ENCODE assay signal across 19 cellular contexts in the genomic region with DNA sequence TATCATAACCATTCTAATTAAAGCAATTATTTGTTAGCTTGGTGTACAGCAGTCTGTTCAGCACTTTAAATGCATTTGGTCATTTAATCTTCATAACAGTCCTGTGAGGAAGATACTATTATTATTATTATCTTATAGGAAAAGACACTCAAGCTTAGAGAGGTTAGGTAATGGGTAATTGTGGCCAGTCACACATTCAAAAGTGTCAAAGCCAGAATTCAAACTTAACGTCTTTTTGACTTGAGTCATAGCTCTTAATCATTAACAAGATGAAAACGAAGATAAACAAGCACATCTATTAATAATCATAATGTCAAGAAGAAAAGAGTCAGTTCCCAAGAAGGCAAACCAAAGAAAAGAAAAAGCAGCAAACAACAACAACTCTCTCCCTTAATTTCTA.
DNase-seq lines count a peak whose midpoint lies in the region; ATAC-seq lines count a peak whose summit lies in the region.
"Had no signal": no experiment of that assay in that cellular context is flagged by ENCODE, and none has a peak within 500 bp of the region (broad histone marks: within the 10 kb centered on the region; RNA-seq: fewer than 3 reads in every experiment).

No MANE protein-coding gene starts in this region.

- H3K4me3 ChIP-seq in neuronal stem cell (ENCODE audit: low read length in 2 of 2), result no peak overlapping the region
- H3K4me3 ChIP-seq: BLaER1 treated with 17β-estradiol and CSF1 and Interleukin-3, amounts not matched to agents 10 nM and 100 nM had no signal

- no peaks in the 10 kb centered on the region for H3K9me3 Mint-ChIP-seq in central memory CD8-positive, alpha-beta T cell

- H3K4me1 ChIP-seq in neuronal stem cell (ENCODE audit: control insufficient read depth in 2 of 2, insufficient read depth in 1 of 2, low read depth in 1 of 2, low read length in 2 of 2), result peaks cover 0 to 1% of the 10 kb centered on the region in 2 donors
- H3K4me1 ChIP-seq: BLaER1 treated with 17β-estradiol and CSF1 and Interleukin-3, amounts not matched to agents 10 nM and 100 nM had no signal

- H3K4ac ChIP-seq in neuronal stem cell (ENCODE audit: low read length), result no peak overlapping the region

- WGBS in neuronal stem cell (ENCODE audit: extremely low coverage in 2 of 2, insufficient read length in 2 of 2, insufficient replicate concordance in 1 of 2), 2 donors, result no CpG with 5 or more reads among the region's 2 CpGs

- H3K79me1 ChIP-seq in neuronal stem cell (ENCODE audit: low read depth, low read length), result no peaks in the 10 kb centered on the region

- no peak overlapping the region for H2BK15ac ChIP-seq in neuronal stem cell (ENCODE audit: low read length)

- no peak overlapping the region for H3K4me3 Mint-ChIP-seq in central memory CD8-positive, alpha-beta T cell
- H3K4me3 Mint-ChIP-seq: T-helper 17 cell had no signal

- no peak overlapping the region for H3K9ac ChIP-seq in neuronal stem cell (ENCODE audit: low read depth, low read length, poor library complexity)
- H3K9ac ChIP-seq: BLaER1 treated with 17β-estradiol and CSF1 and Interleukin-3, amounts not matched to agents 10 nM and 100 nM; KMS-11 had no signal

- H2BK120ac ChIP-seq in neuronal stem cell (ENCODE audit: low read depth, low read length), result no peak overlapping the region

- no peak for DNase-seq in central memory CD8-positive, alpha-beta T cell (ENCODE audit: low spot score in 2 of 2)
- DNase-seq in renal cortical epithelial cell (ENCODE audit: low read depth) (peak; percentile 86), NCI-H2196 treated with DMSO at 0.1 percent for 48 hours (lab: John Stamatoyannopoulos, UW; ENCODE audit: unreplicated experiment) (no peak), neuronal stem cell (ENCODE audit: low spot score) (no peak), A172 (ENCODE audit: low spot score) (no peak), NOMO-1 treated with dmso at 0.1 percent for 144 hours (lab: John Stamatoyannopoulos, UW; ENCODE audit: unreplicated experiment) (no peak)
- DNase-seq: DMS79, H7, NCI-H1105 treated with DMSO at 0.1 percent for 48 hours, NCI-H187 treated with DMSO at 0.1 percent for 48 hours, NCI-H2171, NCI-H510A treated with DMSO at 0.1 percent for 48 hours, SHP77 treated with DMSO at 0.1 percent for 48 hours, T-helper 17 cell had no signal

- no peak overlapping the region for H2BK12ac ChIP-seq in neuronal stem cell (ENCODE audit: low read length)

- H3K27ac ChIP-seq in neuronal stem cell (replicated peaks; ENCODE audit: low read length), result no peak overlapping the region
- H3K27ac ChIP-seq: BLaER1 treated with 17β-estradiol and CSF1 and Interleukin-3, amounts not matched to agents 10 nM and 100 nM; KMS-11 had no signal

- H3K36me3 Mint-ChIP-seq in central memory CD8-positive, alpha-beta T cell (ENCODE audit: insufficient read depth), result peaks cover 43% of the 10 kb centered on the region

- H4K8ac ChIP-seq in neuronal stem cell (ENCODE audit: low read depth, low read length), result no peak overlapping the region

- H3K18ac ChIP-seq in neuronal stem cell (ENCODE audit: low read length), result no peak overlapping the region

- peaks cover 0 to 3% (median 0%) of the 10 kb centered on the region in 3 experiments for H3K27me3 ChIP-seq in neuronal stem cell (ENCODE audit: control insufficient read depth in 3 of 3, insufficient read depth in 3 of 3, low read depth in 1 of 3, low read length in 3 of 3)
- H3K27me3 ChIP-seq: BLaER1 treated with 17β-estradiol and CSF1 and Interleukin-3, amounts not matched to agents 10 nM and 100 nM had no signal

- H3K27ac Mint-ChIP-seq in central memory CD8-positive, alpha-beta T cell (ENCODE audit: low read depth), result peak overlapping the region; percentile 44
- H3K27ac Mint-ChIP-seq: T-helper 17 cell had no signal

- H3K9me3 ChIP-seq in neuronal stem cell (replicated peaks in 1 of 2; ENCODE audit: control insufficient read depth in 2 of 2, insufficient read depth in 1 of 2, low read depth in 1 of 2, low read length in 2 of 2), result no peaks in the 10 kb centered on the region
- H3K9me3 ChIP-seq: BLaER1 treated with 17β-estradiol and CSF1 and Interleukin-3, amounts not matched to agents 10 nM and 100 nM had no signal

- H3K27me3 Mint-ChIP-seq in central memory CD8-positive, alpha-beta T cell, result no peaks in the 10 kb centered on the region

- H3K4me1 Mint-ChIP-seq in central memory CD8-positive, alpha-beta T cell, result peaks cover 14% of the 10 kb centered on the region
- H3K4me1 Mint-ChIP-seq: T-helper 17 cell had no signal

- ATAC-seq in GM18870 (IDR thresholded peaks at IDR 0.05; ENCODE audit: unreplicated experiment) (peak; percentile 62), HG03175 (IDR thresholded peaks at IDR 0.05; ENCODE audit: unreplicated experiment) (peak; percentile 76)
- ATAC-seq in central memory CD8-positive, alpha-beta T cell (replicated peaks; ENCODE audit: extremely low read depth, poor library complexity, severe bottlenecking), result peak; percentile 43
- ATAC-seq: HepG2, T-helper 17 cell had no signal

- no peak overlapping the region for H3K23ac ChIP-seq in neuronal stem cell (ENCODE audit: low read depth, low read length, poor library complexity)

- no peak overlapping the region for H3K14ac ChIP-seq in neuronal stem cell (ENCODE audit: low read length)

- no peak overlapping the region for H2BK5ac ChIP-seq in neuronal stem cell (ENCODE audit: low read length)

- H4K91ac ChIP-seq in neuronal stem cell (ENCODE audit: low read depth, low read length, poor library complexity), result no peak overlapping the region

- H2AFZ ChIP-seq in neuronal stem cell (ENCODE audit: low read length), result no peak overlapping the region

- no peaks in the 10 kb centered on the region for H3K36me3 ChIP-seq in neuronal stem cell (replicated peaks in 1 of 2; ENCODE audit: control insufficient read depth in 2 of 2, insufficient read depth in 2 of 2, low read length in 2 of 2)
- H3K36me3 ChIP-seq: BLaER1 treated with 17β-estradiol and CSF1 and Interleukin-3, amounts not matched to agents 10 nM and 100 nM had no signal

- no peak overlapping the region for H3K4me2 ChIP-seq in neuronal stem cell (ENCODE audit: insufficient read depth, low read length, poor library complexity, severe bottlenecking)
- H3K4me2 ChIP-seq: BLaER1 treated with 17β-estradiol and CSF1 and Interleukin-3, amounts not matched to agents 10 nM and 100 nM; KMS-11 had no signal

- H2AK5ac ChIP-seq in neuronal stem cell (ENCODE audit: low read depth, low read length), result no peak overlapping the region
